ENCODE assay signal across 1 cellular context in the genomic region with DNA sequence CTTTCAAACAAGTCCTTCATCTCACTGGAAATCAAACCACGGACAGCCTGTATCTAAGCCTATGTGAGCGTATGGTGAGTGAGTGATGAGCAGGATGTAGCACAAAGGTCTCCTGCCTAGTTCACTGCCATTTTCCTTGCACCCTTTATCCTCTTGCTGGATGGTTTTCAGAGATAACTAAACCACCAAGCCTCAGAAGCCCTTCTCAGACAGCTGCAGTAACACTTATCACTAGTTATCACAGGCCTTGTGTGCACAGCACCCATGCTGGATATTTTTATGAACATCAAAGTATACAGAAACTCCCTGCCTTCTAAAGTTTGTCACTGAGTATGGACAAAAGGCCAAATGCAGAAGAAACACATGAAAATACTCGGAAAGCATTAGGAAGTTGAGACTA.
TF ChIP-seq lines count a peak whose summit lies in the region.

No MANE protein-coding gene starts in this region.

TF ChIP-seq in K562, 482 proteins besides CTCF, POLR2A, EP300 and RAD21 (continued from another document and continues in another):
- TF ChIP-seq, protein P1, sequence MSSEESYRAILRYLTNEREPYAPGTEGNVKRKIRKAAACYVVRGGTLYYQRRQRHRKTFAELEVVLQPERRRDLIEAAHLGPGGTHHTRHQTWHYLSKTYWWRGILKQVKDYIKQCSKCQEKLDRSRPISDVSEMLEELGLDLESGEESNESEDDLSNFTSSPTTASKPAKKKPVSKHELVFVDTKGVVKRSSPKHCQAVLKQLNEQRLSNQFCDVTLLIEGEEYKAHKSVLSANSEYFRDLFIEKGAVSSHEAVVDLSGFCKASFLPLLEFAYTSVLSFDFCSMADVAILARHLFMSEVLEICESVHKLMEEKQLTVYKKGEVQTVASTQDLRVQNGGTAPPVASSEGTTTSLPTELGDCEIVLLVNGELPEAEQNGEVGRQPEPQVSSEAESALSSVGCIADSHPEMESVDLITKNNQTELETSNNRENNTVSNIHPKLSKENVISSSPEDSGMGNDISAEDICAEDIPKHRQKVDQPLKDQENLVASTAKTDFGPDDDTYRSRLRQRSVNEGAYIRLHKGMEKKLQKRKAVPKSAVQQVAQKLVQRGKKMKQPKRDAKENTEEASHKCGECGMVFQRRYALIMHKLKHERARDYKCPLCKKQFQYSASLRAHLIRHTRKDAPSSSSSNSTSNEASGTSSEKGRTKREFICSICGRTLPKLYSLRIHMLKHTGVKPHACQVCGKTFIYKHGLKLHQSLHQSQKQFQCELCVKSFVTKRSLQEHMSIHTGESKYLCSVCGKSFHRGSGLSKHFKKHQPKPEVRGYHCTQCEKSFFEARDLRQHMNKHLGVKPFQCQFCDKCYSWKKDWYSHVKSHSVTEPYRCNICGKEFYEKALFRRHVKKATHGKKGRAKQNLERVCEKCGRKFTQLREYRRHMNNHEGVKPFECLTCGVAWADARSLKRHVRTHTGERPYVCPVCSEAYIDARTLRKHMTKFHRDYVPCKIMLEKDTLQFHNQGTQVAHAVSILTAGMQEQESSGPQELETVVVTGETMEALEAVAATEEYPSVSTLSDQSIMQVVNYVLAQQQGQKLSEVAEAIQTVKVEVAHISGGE (CRISPR knock-in tag; IDR thresholded peaks at IDR 0.05): 0 out of 6 replicates have a peak, but pooled peaks of 1 of the 3 experiments have one; percentile 44
- TF ChIP-seq PHB2 (IDR thresholded peaks at IDR 0.05; ENCODE audit: low read depth) (peak; percentile 66; the same call in 1 of the 2 replicates), MYC (IDR thresholded peaks at IDR 0.05; ENCODE audit: low read depth, low read length) (0 out of 2 replicates have a peak, but pooled peaks have one; percentile 29), MYC (CRISPR knock-in tag; IDR thresholded peaks at IDR 0.05; ENCODE audit: borderline replicate concordance, low read depth) (no peak), HDAC2 (IDR thresholded peaks at IDR 0.05) (0 out of 2 replicates have a peak, but pooled peaks have one; percentile 65), TAL1 (IDR thresholded peaks at IDR 0.05) (peak; percentile 98), NFE2 (IDR thresholded peaks at IDR 0.05; ENCODE audit: low read depth) (peak; percentile 4; the same call in 1 of the 2 replicates), SMARCC2 (IDR thresholded peaks at IDR 0.05; ENCODE audit: low read depth) (peak; percentile 82), ZBTB7A (IDR thresholded peaks at IDR 0.05; ENCODE audit: borderline replicate concordance, control insufficient read depth, low read depth, low read length) (no peak), RUNX1 (IDR thresholded peaks at IDR 0.05; ENCODE audit: low read depth) (0 out of 2 replicates have a peak, but pooled peaks have one; percentile 78), PTBP1 (IDR thresholded peaks at IDR 0.05; ENCODE audit: low read depth, low read length) (no peak), TAF7 (tag; IDR thresholded peaks at IDR 0.05) (no peak), NR2C2 (CRISPR knock-in tag; IDR thresholded peaks at IDR 0.05) (no peak), NR2C2 (tag; IDR thresholded peaks at IDR 0.05) (no peak), CREM (IDR thresholded peaks at IDR 0.05; ENCODE audit: low read depth) (peak; percentile 22; the same call in 1 of the 2 replicates), MBD2 (IDR thresholded peaks at IDR 0.05; ENCODE audit: borderline replicate concordance, low read depth) (peak; percentile 66; the same call in 1 of the 2 replicates), RNF2 (IDR thresholded peaks at IDR 0.05) (0 out of 2 replicates have a peak, but pooled peaks have one; percentile 43), U2AF2 (optimal IDR thresholded peaks at IDR 0.05; ENCODE audit: low read depth, low read length) (no peak), RCOR1 (IDR thresholded peaks at IDR 0.05; ENCODE audit: borderline replicate concordance in 1 of 2, low read depth in 2 of 2, low read length in 2 of 2) (peak; percentile 21 to 93; a peak in 3 of 4 replicates), KAT8 (IDR thresholded peaks at IDR 0.05; ENCODE audit: low read depth) (no peak), ZFP36 (IDR thresholded peaks at IDR 0.05; ENCODE audit: low read depth, low read length, partially characterized antibody) (no peak), NR3C1 (CRISPR knock-in tag; IDR thresholded peaks at IDR 0.05) (no peak), ATF7 (IDR thresholded peaks at IDR 0.05) (peak; percentile 27; the same call in 1 of the 2 replicates)
- TF ChIP-seq, protein P2, sequence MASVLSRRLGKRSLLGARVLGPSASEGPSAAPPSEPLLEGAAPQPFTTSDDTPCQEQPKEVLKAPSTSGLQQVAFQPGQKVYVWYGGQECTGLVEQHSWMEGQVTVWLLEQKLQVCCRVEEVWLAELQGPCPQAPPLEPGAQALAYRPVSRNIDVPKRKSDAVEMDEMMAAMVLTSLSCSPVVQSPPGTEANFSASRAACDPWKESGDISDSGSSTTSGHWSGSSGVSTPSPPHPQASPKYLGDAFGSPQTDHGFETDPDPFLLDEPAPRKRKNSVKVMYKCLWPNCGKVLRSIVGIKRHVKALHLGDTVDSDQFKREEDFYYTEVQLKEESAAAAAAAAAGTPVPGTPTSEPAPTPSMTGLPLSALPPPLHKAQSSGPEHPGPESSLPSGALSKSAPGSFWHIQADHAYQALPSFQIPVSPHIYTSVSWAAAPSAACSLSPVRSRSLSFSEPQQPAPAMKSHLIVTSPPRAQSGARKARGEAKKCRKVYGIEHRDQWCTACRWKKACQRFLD (CRISPR knock-in tag; IDR thresholded peaks at IDR 0.05): peak; percentile 79
- TF ChIP-seq, protein P3, sequence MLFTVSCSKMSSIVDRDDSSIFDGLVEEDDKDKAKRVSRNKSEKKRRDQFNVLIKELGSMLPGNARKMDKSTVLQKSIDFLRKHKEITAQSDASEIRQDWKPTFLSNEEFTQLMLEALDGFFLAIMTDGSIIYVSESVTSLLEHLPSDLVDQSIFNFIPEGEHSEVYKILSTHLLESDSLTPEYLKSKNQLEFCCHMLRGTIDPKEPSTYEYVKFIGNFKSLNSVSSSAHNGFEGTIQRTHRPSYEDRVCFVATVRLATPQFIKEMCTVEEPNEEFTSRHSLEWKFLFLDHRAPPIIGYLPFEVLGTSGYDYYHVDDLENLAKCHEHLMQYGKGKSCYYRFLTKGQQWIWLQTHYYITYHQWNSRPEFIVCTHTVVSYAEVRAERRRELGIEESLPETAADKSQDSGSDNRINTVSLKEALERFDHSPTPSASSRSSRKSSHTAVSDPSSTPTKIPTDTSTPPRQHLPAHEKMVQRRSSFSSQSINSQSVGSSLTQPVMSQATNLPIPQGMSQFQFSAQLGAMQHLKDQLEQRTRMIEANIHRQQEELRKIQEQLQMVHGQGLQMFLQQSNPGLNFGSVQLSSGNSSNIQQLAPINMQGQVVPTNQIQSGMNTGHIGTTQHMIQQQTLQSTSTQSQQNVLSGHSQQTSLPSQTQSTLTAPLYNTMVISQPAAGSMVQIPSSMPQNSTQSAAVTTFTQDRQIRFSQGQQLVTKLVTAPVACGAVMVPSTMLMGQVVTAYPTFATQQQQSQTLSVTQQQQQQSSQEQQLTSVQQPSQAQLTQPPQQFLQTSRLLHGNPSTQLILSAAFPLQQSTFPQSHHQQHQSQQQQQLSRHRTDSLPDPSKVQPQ (CRISPR knock-in tag; IDR thresholded peaks at IDR 0.05; ENCODE audit: borderline replicate concordance): no peak
- TF ChIP-seq, protein P4, sequence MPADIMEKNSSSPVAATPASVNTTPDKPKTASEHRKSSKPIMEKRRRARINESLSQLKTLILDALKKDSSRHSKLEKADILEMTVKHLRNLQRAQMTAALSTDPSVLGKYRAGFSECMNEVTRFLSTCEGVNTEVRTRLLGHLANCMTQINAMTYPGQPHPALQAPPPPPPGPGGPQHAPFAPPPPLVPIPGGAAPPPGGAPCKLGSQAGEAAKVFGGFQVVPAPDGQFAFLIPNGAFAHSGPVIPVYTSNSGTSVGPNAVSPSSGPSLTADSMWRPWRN (IDR thresholded peaks at IDR 0.05; ENCODE audit: low read depth): peak; percentile 79
- TF ChIP-seq, protein P5, sequence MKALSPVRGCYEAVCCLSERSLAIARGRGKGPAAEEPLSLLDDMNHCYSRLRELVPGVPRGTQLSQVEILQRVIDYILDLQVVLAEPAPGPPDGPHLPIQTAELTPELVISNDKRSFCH (CRISPR knock-in tag; IDR thresholded peaks at IDR 0.05): no peak
- TF ChIP-seq, protein P5 (tag; IDR thresholded peaks at IDR 0.05): peak; percentile 72; the same call in 1 of the 2 replicates
- TF ChIP-seq, protein P6, sequence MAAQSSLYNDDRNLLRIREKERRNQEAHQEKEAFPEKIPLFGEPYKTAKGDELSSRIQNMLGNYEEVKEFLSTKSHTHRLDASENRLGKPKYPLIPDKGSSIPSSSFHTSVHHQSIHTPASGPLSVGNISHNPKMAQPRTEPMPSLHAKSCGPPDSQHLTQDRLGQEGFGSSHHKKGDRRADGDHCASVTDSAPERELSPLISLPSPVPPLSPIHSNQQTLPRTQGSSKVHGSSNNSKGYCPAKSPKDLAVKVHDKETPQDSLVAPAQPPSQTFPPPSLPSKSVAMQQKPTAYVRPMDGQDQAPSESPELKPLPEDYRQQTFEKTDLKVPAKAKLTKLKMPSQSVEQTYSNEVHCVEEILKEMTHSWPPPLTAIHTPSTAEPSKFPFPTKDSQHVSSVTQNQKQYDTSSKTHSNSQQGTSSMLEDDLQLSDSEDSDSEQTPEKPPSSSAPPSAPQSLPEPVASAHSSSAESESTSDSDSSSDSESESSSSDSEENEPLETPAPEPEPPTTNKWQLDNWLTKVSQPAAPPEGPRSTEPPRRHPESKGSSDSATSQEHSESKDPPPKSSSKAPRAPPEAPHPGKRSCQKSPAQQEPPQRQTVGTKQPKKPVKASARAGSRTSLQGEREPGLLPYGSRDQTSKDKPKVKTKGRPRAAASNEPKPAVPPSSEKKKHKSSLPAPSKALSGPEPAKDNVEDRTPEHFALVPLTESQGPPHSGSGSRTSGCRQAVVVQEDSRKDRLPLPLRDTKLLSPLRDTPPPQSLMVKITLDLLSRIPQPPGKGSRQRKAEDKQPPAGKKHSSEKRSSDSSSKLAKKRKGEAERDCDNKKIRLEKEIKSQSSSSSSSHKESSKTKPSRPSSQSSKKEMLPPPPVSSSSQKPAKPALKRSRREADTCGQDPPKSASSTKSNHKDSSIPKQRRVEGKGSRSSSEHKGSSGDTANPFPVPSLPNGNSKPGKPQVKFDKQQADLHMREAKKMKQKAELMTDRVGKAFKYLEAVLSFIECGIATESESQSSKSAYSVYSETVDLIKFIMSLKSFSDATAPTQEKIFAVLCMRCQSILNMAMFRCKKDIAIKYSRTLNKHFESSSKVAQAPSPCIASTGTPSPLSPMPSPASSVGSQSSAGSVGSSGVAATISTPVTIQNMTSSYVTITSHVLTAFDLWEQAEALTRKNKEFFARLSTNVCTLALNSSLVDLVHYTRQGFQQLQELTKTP (IDR thresholded peaks at IDR 0.05; ENCODE audit: low read depth in 1 of 2, partially characterized antibody in 2 of 2): no peak
- TF ChIP-seq, protein P7, sequence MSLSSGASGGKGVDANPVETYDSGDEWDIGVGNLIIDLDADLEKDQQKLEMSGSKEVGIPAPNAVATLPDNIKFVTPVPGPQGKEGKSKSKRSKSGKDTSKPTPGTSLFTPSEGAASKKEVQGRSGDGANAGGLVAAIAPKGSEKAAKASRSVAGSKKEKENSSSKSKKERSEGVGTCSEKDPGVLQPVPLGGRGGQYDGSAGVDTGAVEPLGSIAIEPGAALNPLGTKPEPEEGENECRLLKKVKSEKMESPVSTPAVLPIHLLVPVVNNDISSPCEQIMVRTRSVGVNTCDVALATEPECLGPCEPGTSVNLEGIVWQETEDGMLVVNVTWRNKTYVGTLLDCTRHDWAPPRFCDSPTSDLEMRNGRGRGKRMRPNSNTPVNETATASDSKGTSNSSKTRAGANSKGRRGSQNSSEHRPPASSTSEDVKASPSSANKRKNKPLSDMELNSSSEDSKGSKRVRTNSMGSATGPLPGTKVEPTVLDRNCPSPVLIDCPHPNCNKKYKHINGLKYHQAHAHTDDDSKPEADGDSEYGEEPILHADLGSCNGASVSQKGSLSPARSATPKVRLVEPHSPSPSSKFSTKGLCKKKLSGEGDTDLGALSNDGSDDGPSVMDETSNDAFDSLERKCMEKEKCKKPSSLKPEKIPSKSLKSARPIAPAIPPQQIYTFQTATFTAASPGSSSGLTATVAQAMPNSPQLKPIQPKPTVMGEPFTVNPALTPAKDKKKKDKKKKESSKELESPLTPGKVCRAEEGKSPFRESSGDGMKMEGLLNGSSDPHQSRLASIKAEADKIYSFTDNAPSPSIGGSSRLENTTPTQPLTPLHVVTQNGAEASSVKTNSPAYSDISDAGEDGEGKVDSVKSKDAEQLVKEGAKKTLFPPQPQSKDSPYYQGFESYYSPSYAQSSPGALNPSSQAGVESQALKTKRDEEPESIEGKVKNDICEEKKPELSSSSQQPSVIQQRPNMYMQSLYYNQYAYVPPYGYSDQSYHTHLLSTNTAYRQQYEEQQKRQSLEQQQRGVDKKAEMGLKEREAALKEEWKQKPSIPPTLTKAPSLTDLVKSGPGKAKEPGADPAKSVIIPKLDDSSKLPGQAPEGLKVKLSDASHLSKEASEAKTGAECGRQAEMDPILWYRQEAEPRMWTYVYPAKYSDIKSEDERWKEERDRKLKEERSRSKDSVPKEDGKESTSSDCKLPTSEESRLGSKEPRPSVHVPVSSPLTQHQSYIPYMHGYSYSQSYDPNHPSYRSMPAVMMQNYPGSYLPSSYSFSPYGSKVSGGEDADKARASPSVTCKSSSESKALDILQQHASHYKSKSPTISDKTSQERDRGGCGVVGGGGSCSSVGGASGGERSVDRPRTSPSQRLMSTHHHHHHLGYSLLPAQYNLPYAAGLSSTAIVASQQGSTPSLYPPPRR (CRISPR knock-in tag; IDR thresholded peaks at IDR 0.05; ENCODE audit: borderline replicate concordance): peak; percentile 56; the same call in 1 of the 2 replicates
- TF ChIP-seq, protein P8, sequence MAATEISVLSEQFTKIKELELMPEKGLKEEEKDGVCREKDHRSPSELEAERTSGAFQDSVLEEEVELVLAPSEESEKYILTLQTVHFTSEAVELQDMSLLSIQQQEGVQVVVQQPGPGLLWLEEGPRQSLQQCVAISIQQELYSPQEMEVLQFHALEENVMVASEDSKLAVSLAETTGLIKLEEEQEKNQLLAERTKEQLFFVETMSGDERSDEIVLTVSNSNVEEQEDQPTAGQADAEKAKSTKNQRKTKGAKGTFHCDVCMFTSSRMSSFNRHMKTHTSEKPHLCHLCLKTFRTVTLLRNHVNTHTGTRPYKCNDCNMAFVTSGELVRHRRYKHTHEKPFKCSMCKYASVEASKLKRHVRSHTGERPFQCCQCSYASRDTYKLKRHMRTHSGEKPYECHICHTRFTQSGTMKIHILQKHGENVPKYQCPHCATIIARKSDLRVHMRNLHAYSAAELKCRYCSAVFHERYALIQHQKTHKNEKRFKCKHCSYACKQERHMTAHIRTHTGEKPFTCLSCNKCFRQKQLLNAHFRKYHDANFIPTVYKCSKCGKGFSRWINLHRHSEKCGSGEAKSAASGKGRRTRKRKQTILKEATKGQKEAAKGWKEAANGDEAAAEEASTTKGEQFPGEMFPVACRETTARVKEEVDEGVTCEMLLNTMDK (IDR thresholded peaks at IDR 0.05; ENCODE audit: borderline replicate concordance, insufficient read depth, low read depth, low read length, poor library complexity, severe bottlenecking): no peak
